5 cellular contexts compared by ENCODE assay signal in the genomic region with DNA sequence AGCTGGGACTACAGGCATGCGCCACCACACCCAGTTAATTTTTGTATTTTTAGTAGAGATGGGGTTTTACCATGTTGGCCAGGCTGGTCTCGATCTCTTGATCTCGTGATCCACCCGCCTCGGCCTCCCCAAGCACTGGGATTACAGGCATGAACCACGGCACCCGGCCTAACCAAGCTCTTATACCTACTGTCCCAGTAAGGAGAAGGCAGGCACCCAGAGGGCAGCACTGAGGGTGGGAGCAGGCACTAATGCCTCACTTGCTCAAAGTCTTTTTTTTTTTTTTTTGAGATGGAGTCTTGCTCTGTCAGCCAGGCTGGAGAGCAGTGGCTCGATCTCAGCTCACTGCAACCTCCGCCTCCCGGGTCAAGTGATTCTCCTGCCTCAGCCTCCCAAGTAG. TPM values are rescaled to one million over a fixed set of nuclear protein-coding genes. Genes with fewer than 3 reads are reported as not detected.
"Had no signal": no experiment of that assay in that cellular context is flagged by ENCODE, and none has a peak within 500 bp of the region (broad histone marks: within the 10 kb centered on the region; RNA-seq: fewer than 3 reads in every experiment).

No MANE protein-coding gene starts in this region.

RNA-seq across cellular contexts. Expression of gene LMOD1, which starts 6.0 kb away (rescaled TPM):
- total RNA-seq: activated B cell treated with CpG ODN at 0.5 μM for 24 hours; activated CD4-positive, alpha-beta T cell treated with anti-CD3 and anti-CD28 coated beads, Interleukin-2, amount 10 ng/mL, durations not matched to agents 24 days and 14 days; activated CD8-positive, alpha-beta memory T cell treated with anti-CD3 and anti-CD28 coated beads, Interleukin-2, amount 10 ng/mL, durations not matched to agents 7 days and 5 days; activated T-helper 1 cell treated with anti-CD3 and anti-CD28 coated beads, Interleukin-12 subunit alpha, Interleukin-12 subunit beta, Interleukin-2, Interleukin-4 antibody, amounts not matched to agents 30 ng/mL and 10 ng/mL and 1 ng/mL, durations not matched to agents 14 hours and 24 hours and 36 hours; SK-MEL-5 had no signal
